In the genomic region with DNA sequence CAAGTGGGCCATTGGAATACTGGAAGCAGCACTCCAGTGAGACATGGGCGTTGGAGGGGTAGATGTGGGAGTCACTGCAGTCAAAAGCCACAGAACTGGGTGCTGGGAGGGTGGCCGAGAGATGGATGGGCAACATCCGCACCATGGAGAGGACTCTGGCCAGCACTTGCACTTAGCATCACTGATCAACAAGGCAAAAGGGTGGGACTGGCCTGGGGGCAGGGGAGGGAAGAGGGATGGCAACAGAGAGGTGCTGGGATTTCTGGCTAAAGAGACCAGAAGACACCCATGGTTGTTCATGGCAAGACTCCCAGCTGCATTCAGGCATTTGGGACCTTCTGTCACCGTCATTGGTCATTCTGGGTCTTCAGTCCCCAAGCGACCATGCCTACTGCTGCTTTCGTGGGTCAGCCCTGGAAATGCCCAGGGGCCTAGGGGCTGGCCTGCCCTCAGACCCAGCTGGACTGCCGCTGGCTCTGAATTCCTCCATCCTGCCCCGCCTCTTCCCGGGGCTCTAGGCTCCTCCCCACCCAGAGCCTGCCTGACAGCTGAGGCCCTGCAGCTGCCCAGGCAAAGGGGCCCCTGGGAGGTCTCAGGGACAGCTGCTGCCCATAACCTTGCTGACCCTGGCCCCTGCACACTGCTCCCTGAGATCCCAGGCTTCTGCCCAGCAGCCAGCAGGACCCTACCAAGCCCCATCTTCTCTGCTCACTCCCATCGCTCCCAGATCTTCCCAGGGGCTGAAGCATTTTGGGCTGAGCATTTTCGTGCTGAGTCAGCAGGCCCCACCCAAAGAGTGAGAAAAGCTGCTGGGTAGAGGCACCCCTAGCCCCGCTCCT, we compare ENCODE assay signal across 11 cellular contexts. TPM values are rescaled to one million over a fixed set of nuclear protein-coding genes. Genes with fewer than 3 reads are reported as not detected.
DNase-seq lines count a peak whose midpoint lies in the region; ATAC-seq and TF ChIP-seq lines count a peak whose summit lies in the region.
"Had no signal": no experiment of that assay in that cellular context is flagged by ENCODE, and none has a peak within 500 bp of the region (broad histone marks: within the 10 kb centered on the region; RNA-seq: fewer than 3 reads in every experiment).

No MANE protein-coding gene starts in this region.

- peak overlapping the region; percentile 12 for H3K27ac ChIP-seq in endodermal cell (ENCODE audit: low read depth, low read length)
- peak overlapping the region; percentile 36 for H3K27ac ChIP-seq in lower lobe of right lung

- intact Hi-C loops in lower lobe of right lung (cut with DNase I) = no loop called here

- H3K27me3 ChIP-seq in endodermal cell (ENCODE audit: control insufficient read depth, insufficient read depth, low read length, poor library complexity, severe bottlenecking) = no peaks in the 10 kb centered on the region
- H3K27me3 ChIP-seq in lower lobe of right lung (ENCODE audit: low read depth) = no peaks in the 10 kb centered on the region

- 71 to 75% methylated on average over 9 to 12 of the region's 12 CpGs for WGBS in endodermal cell (ENCODE audit: insufficient coverage in 1 of 2, insufficient read length in 1 of 2), 2 experiments

- no peaks in the 10 kb centered on the region for H3K9me3 Mint-ChIP-seq in endodermal cell
- no peaks in the 10 kb centered on the region for H3K9me3 Mint-ChIP-seq in activated T-helper 17 cell treated with anti-CD3 and anti-CD28 coated beads, Interleukin-2, amount 50 U/mL, for 72 hours

- no peaks in the 10 kb centered on the region for H3K4me1 Mint-ChIP-seq in endodermal cell
- H3K4me1 Mint-ChIP-seq in activated T-helper 17 cell treated with anti-CD3 and anti-CD28 coated beads, Interleukin-2, amount 50 U/mL, for 72 hours = no peaks in the 10 kb centered on the region

- H3K9ac ChIP-seq in endodermal cell (ENCODE audit: extremely low read depth, low read length, poor library complexity, severe bottlenecking) = no peak overlapping the region

- peaks cover 14% of the 10 kb centered on the region for H3K36me3 Mint-ChIP-seq in endodermal cell (ENCODE audit: low read depth)
- peaks cover 20% of the 10 kb centered on the region for H3K36me3 Mint-ChIP-seq in activated T-helper 17 cell treated with anti-CD3 and anti-CD28 coated beads, Interleukin-2, amount 50 U/mL, for 72 hours (ENCODE audit: low read depth)

- no peaks in the 10 kb centered on the region for H3K4me1 ChIP-seq in endodermal cell (ENCODE audit: control insufficient read depth, insufficient read depth, low read length)
- peaks cover 25% of the 10 kb centered on the region for H3K4me1 ChIP-seq in lower lobe of right lung

- H3K9me3 ChIP-seq in endodermal cell (ENCODE audit: control insufficient read depth, low read length) (no peaks in the 10 kb centered on the region), lower lobe of right lung (no peaks in the 10 kb centered on the region)

- DNase-seq in NCI-H69 (lab: John Stamatoyannopoulos, UW) = peak; percentile 50
- DNase-seq in endodermal cell = peak; percentile 81
- DNase-seq in lower lobe of right lung = peak; percentile 47
- peak; percentile 10 for DNase-seq in superior temporal gyrus (ENCODE audit: extremely low spot score)
- no peak for DNase-seq in activated naive CD4-positive, alpha-beta T cell treated with Interleukin-2 at 50 U/mL for 16 hours
- no peak for DNase-seq in activated T-cell treated with anti-CD3 and anti-CD28 coated beads, Interleukin-2, amount 50 U/mL, for 1 hour
- DNase-seq: aorta, NCI-H526 had no signal

- H3K4me3 ChIP-seq in endodermal cell (ENCODE audit: low read length) (no peak overlapping the region), lower lobe of right lung (no peak overlapping the region)

- no peaks in the 10 kb centered on the region for H3K27me3 Mint-ChIP-seq in endodermal cell (ENCODE audit: insufficient read depth)
- no peaks in the 10 kb centered on the region for H3K27me3 Mint-ChIP-seq in activated T-helper 17 cell treated with anti-CD3 and anti-CD28 coated beads, Interleukin-2, amount 50 U/mL, for 72 hours

- no peak overlapping the region for H3K4me3 Mint-ChIP-seq in endodermal cell
- no peak overlapping the region for H3K4me3 Mint-ChIP-seq in activated T-helper 17 cell treated with anti-CD3 and anti-CD28 coated beads, Interleukin-2, amount 50 U/mL, for 72 hours

- ATAC-seq in lower lobe of right lung (peak; percentile 23 to 48), HG03521 (IDR thresholded peaks at IDR 0.05; ENCODE audit: unreplicated experiment) (no peak)
- no peak for ATAC-seq in activated T-helper 17 cell treated with anti-CD3 and anti-CD28 coated beads, Interleukin-2, amount 50 U/mL, for 72 hours (replicated peaks)
- ATAC-seq: activated CD4-positive, CD25-positive, alpha-beta regulatory T cell treated with anti-CD3 and anti-CD28 coated beads, Interleukin-2, amount 50 U/mL, for 24 hours had no signal

- TF ChIP-seq CTCF in endodermal cell (conservative IDR thresholded peaks at IDR 0.05) = no peak
- no peak for TF ChIP-seq CTCF in lower lobe of right lung (IDR thresholded peaks at IDR 0.05)

- no peak overlapping the region for H3K27ac Mint-ChIP-seq in endodermal cell
- no peak overlapping the region for H3K27ac Mint-ChIP-seq in activated T-helper 17 cell treated with anti-CD3 and anti-CD28 coated beads, Interleukin-2, amount 50 U/mL, for 72 hours

- H3K36me3 ChIP-seq in endodermal cell (ENCODE audit: control insufficient read depth, insufficient read depth, low read length) = peaks cover 4% of the 10 kb centered on the region
- H3K36me3 ChIP-seq in lower lobe of right lung = peaks cover 13% of the 10 kb centered on the region

RNA-seq across cellular contexts. Expression of gene CDC42EP2, which starts 13.0 kb away (rescaled TPM):
- total RNA-seq in endodermal cell = 1 to 10 TPM; 5.9 to 6.9 TPM
- 2.4 TPM for polyA plus RNA-seq in endodermal cell (2013, experiment 1 of 2)
- polyA plus RNA-seq in endodermal cell (2013, experiment 2 of 2) = 1.5 TPM
- total RNA-seq in lower lobe of right lung = 17.0 TPM
- 1 to 10 TPM in 1 of 2 donors, under 1 TPM in 1; 0.73 to 2.0 TPM for total RNA-seq in activated T-helper 17 cell treated with anti-CD3 and anti-CD28 coated beads, Interleukin-2, amount 50 U/mL, for 72 hours

RNA-seq across cellular contexts. Expression of gene DPF2, which starts 31.9 kb away (rescaled TPM):
- total RNA-seq in endodermal cell (10 to 100 TPM; 75.8 to 80.9 TPM), lower lobe of right lung (45.8 TPM)
- polyA plus RNA-seq in endodermal cell (2013, experiment 1 of 2) = 87.4 TPM
- 76.9 TPM for polyA plus RNA-seq in endodermal cell (2013, experiment 2 of 2)
- total RNA-seq in activated T-helper 17 cell treated with anti-CD3 and anti-CD28 coated beads, Interleukin-2, amount 50 U/mL, for 72 hours = 10 to 100 TPM; 66.0 to 89.5 TPM

RNA-seq across cellular contexts. Expression of gene POLA2, which starts 39.9 kb away (rescaled TPM):
- 10 to 100 TPM; 42.2 to 65.0 TPM for total RNA-seq in endodermal cell
- 46.3 TPM for polyA plus RNA-seq in endodermal cell (2013, experiment 1 of 2)
- 44.3 TPM for polyA plus RNA-seq in endodermal cell (2013, experiment 2 of 2)
- total RNA-seq in lower lobe of right lung = 8.7 TPM
- 10 to 100 TPM; 54.6 to 64.1 TPM for total RNA-seq in activated T-helper 17 cell treated with anti-CD3 and anti-CD28 coated beads, Interleukin-2, amount 50 U/mL, for 72 hours

RNA-seq across cellular contexts. Expression of gene TIGD3, which starts 52.8 kb away (rescaled TPM):
- total RNA-seq in endodermal cell = 1 to 10 TPM in 1 of 2 donors, under 1 TPM in 1; 0.99 to 1.0 TPM
- polyA plus RNA-seq in endodermal cell (2013, experiment 1 of 2) = 2.1 TPM
- polyA plus RNA-seq in endodermal cell (2013, experiment 2 of 2) = 1.7 TPM
- total RNA-seq in lower lobe of right lung = 0.18 TPM
- total RNA-seq in activated T-helper 17 cell treated with anti-CD3 and anti-CD28 coated beads, Interleukin-2, amount 50 U/mL, for 72 hours = 1 to 10 TPM in 1 of 2 donors, under 1 TPM in 1; 0.95 to 1.5 TPM

Comparison
In these comparisons a context has a peak if more than half of its experiments do, and no peak if none do; other contexts are left out.
1. DNase-seq: peak in NCI-H69 (single experiment), endodermal cell (single experiment), lower lobe of right lung (single experiment) and superior temporal gyrus (single experiment); none in activated naive CD4-positive, alpha-beta T cell treated with Interleukin-2 at 50 U/mL for 16 hours (single experiment) and activated T-cell treated with anti-CD3 and anti-CD28 coated beads, Interleukin-2, amount 50 U/mL, for 1 hour (single experiment).
2. ATAC-seq: peak in lower lobe of right lung (2 of 2); none in activated T-helper 17 cell treated with anti-CD3 and anti-CD28 coated beads, Interleukin-2, amount 50 U/mL, for 72 hours (single experiment) and HG03521 (single experiment).